In genomic region chr16:86823895-86824671, GRCh38 we compare ENCODE assay signal across 1 cellular context.
TF ChIP-seq lines count a peak whose summit lies in the region.

No MANE protein-coding gene starts in this region.

TF ChIP-seq in WTC11, 78 proteins besides CTCF, POLR2A, EP300 and RAD21 (continued from another document):
- TF ChIP-seq ZNF425 (CRISPR knock-in tag; conservative IDR thresholded peaks at IDR 0.05) (no peak), ATF6 (CRISPR knock-in tag; IDR thresholded peaks at IDR 0.05) (no peak), ZBTB21 (CRISPR knock-in tag; IDR thresholded peaks at IDR 0.05; ENCODE audit: borderline replicate concordance) (no peak)
